Comparison of ENCODE assay signal across 13 cellular contexts in genomic region chr4:90951037-90951436, GRCh38.
DNase-seq lines count a peak whose midpoint lies in the region; ATAC-seq, FAIRE-seq and TF ChIP-seq lines count a peak whose summit lies in the region.
"Had no signal": no experiment of that assay in that cellular context is flagged by ENCODE, and none has a peak within 500 bp of the region (broad histone marks: within the 10 kb centered on the region; RNA-seq: fewer than 3 reads in every experiment).

No MANE protein-coding gene starts in this region.

- no peak for TF ChIP-seq CTCF in HepG2 (CRISPR knock-in tag; IDR thresholded peaks at IDR 0.05)
- TF ChIP-seq CTCF in right lobe of liver (IDR thresholded peaks at IDR 0.05) = no peak
- TF ChIP-seq CTCF in RWPE1 (conservative IDR thresholded peaks at IDR 0.05; ENCODE audit: low read depth) = no peak
- no peak for TF ChIP-seq CTCF in MM.1S (IDR thresholded peaks at IDR 0.05; ENCODE audit: low read length)

- H3K4me1 ChIP-seq in HepG2 (ENCODE audit: insufficient read depth, low read length) (no peaks in the 10 kb centered on the region), right lobe of liver (no peaks in the 10 kb centered on the region), MM.1S (ENCODE audit: low read length) (no peaks in the 10 kb centered on the region)
- H3K4me1 ChIP-seq: heart right ventricle had no signal

- 0% methylated on average over 2 of the region's 2 CpGs for WGBS in HepG2 (ENCODE audit: low lambda C conversion rate)
- WGBS in right lobe of liver (ENCODE audit: insufficient coverage, low coverage, low lambda C conversion rate, missing lambda C conversion rate) = 34% methylated on average over 2 of the region's 2 CpGs

- intact Hi-C loops in HepG2 (cut with micrococcal nuclease; ENCODE audit: unreplicated experiment) = no loop called here
- intact Hi-C loops in right lobe of liver (cut with DNase I) = no loop called here

- CTCF ChIA-PET in HepG2 (lab: Yijun Ruan, JAX; ENCODE audit: low intra/inter-chr PET ratio, low total read pairs) (no interaction called here), RWPE1 (lab: Yijun Ruan, JAX) (no interaction called here)

- POLR2A ChIA-PET in HepG2 (lab: Yijun Ruan, JAX) = no interaction called here
- POLR2A ChIA-PET in RWPE1 (lab: Yijun Ruan, JAX; ENCODE audit: low non-redundant PET) = no interaction called here

- DNase-seq in HepG2 (ENCODE audit: low spot score) (peak; percentile 36), right lobe of liver (no peak), RWPE1 (ENCODE audit: low spot score) (peak; percentile 61), glomerular visceral epithelial cell (ENCODE audit: extremely low spot score) (peak; percentile 79), urothelium cell line (ENCODE audit: low spot score) (peak; percentile 55), MM.1S (no peak)
- no peak for DNase-seq in activated CD4-positive, CD25-positive, alpha-beta regulatory T cell treated with anti-CD3 and anti-CD28 coated beads, Interleukin-2, amount 50 U/mL, for 72 hours
- DNase-seq: heart right ventricle, naive B cell, NCI-H82, stomach had no signal

- H3K4me2 ChIP-seq in HepG2 (ENCODE audit: low read depth, low read length) (no peak overlapping the region), MM.1S (ENCODE audit: low read depth, low read length) (no peak overlapping the region)

- TF ChIP-seq POLR2A in HepG2 (IDR thresholded peaks at IDR 0.05; ENCODE audit: insufficient read depth in 1 of 2, low read depth in 2 of 2, low read length in 2 of 2) (no peak), right lobe of liver (IDR thresholded peaks at IDR 0.05) (no peak)

- no peaks in the 10 kb centered on the region for H3K36me3 ChIP-seq in HepG2 (replicated peaks in 1 of 2; ENCODE audit: control insufficient read depth in 1 of 2, insufficient read depth in 2 of 2, low read length in 2 of 2)
- no peaks in the 10 kb centered on the region for H3K36me3 ChIP-seq in right lobe of liver
- H3K36me3 ChIP-seq in MM.1S (replicated peaks; ENCODE audit: insufficient read depth, low read length) = no peaks in the 10 kb centered on the region
- H3K36me3 ChIP-seq: heart right ventricle, stomach had no signal

- H3F3A ChIP-seq in MM.1S (ENCODE audit: insufficient read depth, low read length) = no peaks in the 10 kb centered on the region

- TF ChIP-seq EP300 in HepG2 (IDR thresholded peaks at IDR 0.05; ENCODE audit: low read depth in 2 of 2, low read length in 2 of 2) (no peak), HepG2 (CRISPR knock-in tag; IDR thresholded peaks at IDR 0.05; ENCODE audit: borderline replicate concordance) (no peak)

- in situ Hi-C loops in HepG2 (cut with HindIII; ENCODE audit: extremely low pct_ligation_motif_present, low pct_unique_long_range_greater_than_20kb) = no loop called here

- H3K9me2 ChIP-seq in MM.1S (replicated peaks; ENCODE audit: insufficient read depth, low read length) = no peaks in the 10 kb centered on the region

- FAIRE-seq in HepG2 (lab: Jason Lieb, UNC) (no peak), urothelium cell line (lab: Jason Lieb, UNC) (no peak)

- H2AFZ ChIP-seq in HepG2 (ENCODE audit: low read length) (no peak overlapping the region), MM.1S (ENCODE audit: low read length) (no peak overlapping the region)

- BruUV-seq in HepG2 (replicated peaks; lab: Mats Ljungman, UMichigan) = no TSS peak

- H3K79me2 ChIP-seq in HepG2 (ENCODE audit: insufficient read depth, low read length) = no peaks in the 10 kb centered on the region
- H3K79me2 ChIP-seq in MM.1S (ENCODE audit: low read length) = no peaks in the 10 kb centered on the region

- H3K27me3 ChIP-seq in HepG2 (ENCODE audit: control insufficient read depth in 1 of 2, insufficient read depth in 2 of 2, low read length in 2 of 2) (no peaks in the 10 kb centered on the region), right lobe of liver (no peaks in the 10 kb centered on the region), MM.1S (replicated peaks; ENCODE audit: insufficient read depth, low read length) (no peaks in the 10 kb centered on the region)
- H3K27me3 ChIP-seq: heart right ventricle, stomach had no signal

- ATAC-seq in HepG2 = peak; percentile 67
- no peak for ATAC-seq in right lobe of liver
- ATAC-seq in HG02642 (IDR thresholded peaks at IDR 0.05; ENCODE audit: poor library complexity, unreplicated experiment) = no peak
- ATAC-seq: heart right ventricle had no signal

- TF ChIP-seq RAD21 in HepG2 (CRISPR knock-in tag; IDR thresholded peaks at IDR 0.05) = no peak

- H3K9me3 ChIP-seq in HepG2 (ENCODE audit: low read length) = no peaks in the 10 kb centered on the region
- no peaks in the 10 kb centered on the region for H3K9me3 ChIP-seq in right lobe of liver
- no peaks in the 10 kb centered on the region for H3K9me3 ChIP-seq in MM.1S (replicated peaks; ENCODE audit: insufficient read depth, low read length)
- H3K9me3 ChIP-seq: heart right ventricle, stomach had no signal

- H3K9ac ChIP-seq in HepG2 (ENCODE audit: insufficient read depth, low read depth, low read length) (no peak overlapping the region), MM.1S (ENCODE audit: low read length) (no peak overlapping the region)

- H3K4me3 ChIP-seq in HepG2 (replicated peaks in 1 of 3; ENCODE audit: insufficient read depth in 1 of 3, low read depth in 2 of 3, low read length in 3 of 3) (no peak overlapping the region), right lobe of liver (no peak overlapping the region), MM.1S (ENCODE audit: low read length) (no peak overlapping the region)
- H3K4me3 ChIP-seq: coronary artery, heart right ventricle, stomach had no signal

- H3K27ac ChIP-seq in HepG2 (ENCODE audit: extremely low read length, insufficient read depth, low read length) (no peak overlapping the region), right lobe of liver (no peak overlapping the region), RWPE1 (no peak overlapping the region), MM.1S (ENCODE audit: low read length) (no peak overlapping the region)
- H3K27ac ChIP-seq: coronary artery, heart right ventricle, stomach had no signal

- no peaks in the 10 kb centered on the region for H4K20me1 ChIP-seq in HepG2 (ENCODE audit: insufficient read depth, low read length)
- no peaks in the 10 kb centered on the region for H4K20me1 ChIP-seq in MM.1S (ENCODE audit: insufficient read depth, low read length)

TF ChIP-seq in HepG2, 621 proteins besides CTCF, POLR2A, EP300 and RAD21:
- TF ChIP-seq STAG1 (CRISPR knock-in tag; IDR thresholded peaks at IDR 0.05) (no peak), ZNF792 (CRISPR knock-in tag; IDR thresholded peaks at IDR 0.05) (no peak), ZNF160 (CRISPR knock-in tag; IDR thresholded peaks at IDR 0.05) (no peak), SMAD1 (CRISPR knock-in tag; IDR thresholded peaks at IDR 0.05; ENCODE audit: borderline replicate concordance, low read depth) (no peak), RORA (CRISPR knock-in tag; IDR thresholded peaks at IDR 0.05) (no peak), CEBPB (IDR thresholded peaks at IDR 0.05; ENCODE audit: borderline replicate concordance, low read depth, low read length) (0 out of 2 replicates have a peak, but pooled peaks have one; percentile 5), ELF4 (CRISPR knock-in tag; IDR thresholded peaks at IDR 0.05; ENCODE audit: borderline replicate concordance) (no peak), RCOR2 (CRISPR knock-in tag; IDR thresholded peaks at IDR 0.05) (no peak), FOSL2 (CRISPR knock-in tag; IDR thresholded peaks at IDR 0.05) (peak; percentile 85)
TF ChIP-seq in HepG2: peak in this region for 2.

Comparison
In these comparisons a context has a peak if more than half of its experiments do, and no peak if none do; other contexts are left out.
1. DNase-seq: peak in HepG2 (single experiment), RWPE1 (single experiment), glomerular visceral epithelial cell (single experiment) and urothelium cell line (single experiment); none in right lobe of liver (0 of 3), activated CD4-positive, CD25-positive, alpha-beta regulatory T cell treated with anti-CD3 and anti-CD28 coated beads, Interleukin-2, amount 50 U/mL, for 72 hours (single experiment) and MM.1S (single experiment).